Comparison of ENCODE assay signal across 19 cellular contexts in genomic region chr17:19016297-19016696, GRCh38. TPM values are rescaled to one million over a fixed set of nuclear protein-coding genes. Genes with fewer than 3 reads are reported as not detected.
DNase-seq lines count a peak whose midpoint lies in the region; ATAC-seq and TF ChIP-seq lines count a peak whose summit lies in the region.
"Had no signal": no experiment of that assay in that cellular context is flagged by ENCODE, and none has a peak within 500 bp of the region (broad histone marks: within the 10 kb centered on the region; RNA-seq: fewer than 3 reads in every experiment).

No MANE protein-coding gene starts in this region.

- in situ Hi-C loops in brain microvascular endothelial cell (cut with HindIII; ENCODE audit: low pct_ligation_motif_present, low sequenced_read_pairs) = no loop called here

- no peak overlapping the region for H3K4me3 Mint-ChIP-seq in activated T-helper 17 cell treated with anti-CD3 and anti-CD28 coated beads, Interleukin-2, amount 50 U/mL, for 72 hours
- no peak overlapping the region for H3K4me3 Mint-ChIP-seq in glutamatergic neuron (ENCODE audit: unreplicated experiment)
- H3K4me3 Mint-ChIP-seq: CD8-positive, alpha-beta T cell had no signal

- TF ChIP-seq CTCF in right atrium auricular region (IDR thresholded peaks at IDR 0.05) = no peak
- TF ChIP-seq CTCF in glutamatergic neuron (IDR thresholded peaks at IDR 0.05; ENCODE audit: partially characterized antibody, unreplicated experiment) = no peak
- TF ChIP-seq CTCF in upper lobe of right lung (IDR thresholded peaks at IDR 0.05) = no peak
- TF ChIP-seq CTCF in brain microvascular endothelial cell (IDR thresholded peaks at IDR 0.05; ENCODE audit: low read depth, low read length, missing control alignments) = no peak

- DNase-seq in left cardiac atrium (peak; percentile 9), right atrium auricular region (ENCODE audit: low spot score) (no peak), glutamatergic neuron (peak; percentile 8), upper lobe of right lung (peak; percentile 44), GDM1 (lab: John Stamatoyannopoulos, UW) (no peak), brain microvascular endothelial cell (no peak)
- DNase-seq: Calu3, NCI-H1417, NCI-H1930, NCI-H345, NCI-H524 treated with DMSO at 0.1 percent for 48 hours, SJCRH30 had no signal

- H3K4me3 ChIP-seq in right atrium auricular region = no peak overlapping the region
- no peak overlapping the region for H3K4me3 ChIP-seq in upper lobe of right lung
- H3K4me3 ChIP-seq in brain microvascular endothelial cell (ENCODE audit: low read depth, low read length) = no peak overlapping the region
- H3K4me3 ChIP-seq: A549; BLaER1 treated with 17β-estradiol and CSF1 and Interleukin-3, amounts not matched to agents 10 nM and 100 nM; SJCRH30 had no signal

- peak overlapping the region; percentile 56 for H3K27ac Mint-ChIP-seq in activated T-helper 17 cell treated with anti-CD3 and anti-CD28 coated beads, Interleukin-2, amount 50 U/mL, for 72 hours
- no peak overlapping the region for H3K27ac Mint-ChIP-seq in glutamatergic neuron (ENCODE audit: unreplicated experiment)

- H3K4me1 Mint-ChIP-seq in activated T-helper 17 cell treated with anti-CD3 and anti-CD28 coated beads, Interleukin-2, amount 50 U/mL, for 72 hours = no peaks in the 10 kb centered on the region
- peaks cover 6% of the 10 kb centered on the region for H3K4me1 Mint-ChIP-seq in glutamatergic neuron (ENCODE audit: low read depth, unreplicated experiment)

- H3K36me3 ChIP-seq in right atrium auricular region (no peaks in the 10 kb centered on the region), upper lobe of right lung (no peaks in the 10 kb centered on the region), brain microvascular endothelial cell (replicated peaks) (no peaks in the 10 kb centered on the region)
- H3K36me3 ChIP-seq: SJCRH30 had no signal

- no peaks in the 10 kb centered on the region for H3K4me1 ChIP-seq in right atrium auricular region
- H3K4me1 ChIP-seq in upper lobe of right lung = no peaks in the 10 kb centered on the region

- peaks cover 3% of the 10 kb centered on the region for H3K36me3 Mint-ChIP-seq in activated T-helper 17 cell treated with anti-CD3 and anti-CD28 coated beads, Interleukin-2, amount 50 U/mL, for 72 hours (ENCODE audit: low read depth)
- no peaks in the 10 kb centered on the region for H3K36me3 Mint-ChIP-seq in glutamatergic neuron (ENCODE audit: unreplicated experiment)

- H3K27ac ChIP-seq in right atrium auricular region (no peak overlapping the region), upper lobe of right lung (no peak overlapping the region), brain microvascular endothelial cell (no peak overlapping the region)
- H3K27ac ChIP-seq: BLaER1 treated with 17β-estradiol and CSF1 and Interleukin-3, amounts not matched to agents 10 nM and 100 nM; KMS-11; SJCRH30 had no signal

- ATAC-seq in left cardiac atrium (no peak), upper lobe of right lung (no peak), HG02623 (IDR thresholded peaks at IDR 0.05; ENCODE audit: unreplicated experiment) (no peak)
- ATAC-seq in activated T-helper 17 cell treated with anti-CD3 and anti-CD28 coated beads, Interleukin-2, amount 50 U/mL, for 72 hours (replicated peaks) = no peak
- ATAC-seq: A549; CD8-positive, alpha-beta T cell had no signal

- H3K9me3 ChIP-seq in right atrium auricular region = no peaks in the 10 kb centered on the region
- H3K9me3 ChIP-seq in upper lobe of right lung = no peaks in the 10 kb centered on the region
- H3K9me3 ChIP-seq: A549; BLaER1 treated with 17β-estradiol and CSF1 and Interleukin-3, amounts not matched to agents 10 nM and 100 nM; SJCRH30 had no signal

- H3K27me3 Mint-ChIP-seq in activated T-helper 17 cell treated with anti-CD3 and anti-CD28 coated beads, Interleukin-2, amount 50 U/mL, for 72 hours = peaks cover 5% of the 10 kb centered on the region
- peaks cover 14% of the 10 kb centered on the region for H3K27me3 Mint-ChIP-seq in glutamatergic neuron (ENCODE audit: unreplicated experiment)

- H3K9me3 Mint-ChIP-seq in activated T-helper 17 cell treated with anti-CD3 and anti-CD28 coated beads, Interleukin-2, amount 50 U/mL, for 72 hours = no peaks in the 10 kb centered on the region
- peaks cover 4% of the 10 kb centered on the region for H3K9me3 Mint-ChIP-seq in glutamatergic neuron (ENCODE audit: unreplicated experiment)
- H3K9me3 Mint-ChIP-seq: CD8-positive, alpha-beta T cell had no signal

- H3K27me3 ChIP-seq in right atrium auricular region (no peaks in the 10 kb centered on the region), upper lobe of right lung (no peaks in the 10 kb centered on the region), brain microvascular endothelial cell (replicated peaks) (peaks cover 2% of the 10 kb centered on the region)
- H3K27me3 ChIP-seq: BLaER1 treated with 17β-estradiol and CSF1 and Interleukin-3, amounts not matched to agents 10 nM and 100 nM had no signal

- intact Hi-C loops in left cardiac atrium (cut with DNase I) = no loop called here
- intact Hi-C loops in upper lobe of right lung (cut with DNase I) = no loop called here

RNA-seq across cellular contexts. Expression of gene FAM83G, which starts 11.7 kb away (rescaled TPM):
- total RNA-seq in left cardiac atrium (10 to 100 TPM; 23.3 to 24.8 TPM), right atrium auricular region (10 to 100 TPM; 14.0 to 50.9 TPM), glutamatergic neuron (ENCODE audit: unreplicated experiment) (2.0 TPM), upper lobe of right lung (8.3 TPM)
- 10 to 100 TPM; 15.9 to 22.6 TPM for total RNA-seq in activated T-helper 17 cell treated with anti-CD3 and anti-CD28 coated beads, Interleukin-2, amount 50 U/mL, for 72 hours

RNA-seq across cellular contexts. Expression of gene GRAP, which starts 30.5 kb away (rescaled TPM):
- total RNA-seq in left cardiac atrium (1 to 10 TPM; 1.6 to 3.2 TPM), right atrium auricular region (1 to 10 TPM; 2.5 to 5.6 TPM), glutamatergic neuron (ENCODE audit: unreplicated experiment) (0.64 TPM), upper lobe of right lung (10.6 TPM)
- 10 to 100 TPM; 13.1 to 14.4 TPM for total RNA-seq in activated T-helper 17 cell treated with anti-CD3 and anti-CD28 coated beads, Interleukin-2, amount 50 U/mL, for 72 hours
- total RNA-seq: Calu3, RPMI7951 had no signal

Comparison
In these comparisons a context has a peak if more than half of its experiments do, and no peak if none do; other contexts are left out.
1. DNase-seq: peak in left cardiac atrium (single experiment), glutamatergic neuron (single experiment) and upper lobe of right lung (single experiment); none in right atrium auricular region (single experiment), GDM1 (single experiment) and brain microvascular endothelial cell (single experiment).